2 cellular contexts compared by ENCODE assay signal in genomic region chr5:161847896-161848510, GRCh38.
TF ChIP-seq lines count a peak whose summit lies in the region.

GABRA1 (plus strand) TSS chr5:161848120; CDS start chr5:161850811, 2,691 bp downstream.

TF ChIP-seq in IMR-90, 13 proteins besides CTCF, POLR2A, EP300 and RAD21:
- TF ChIP-seq RFX5 (IDR thresholded peaks at IDR 0.05; ENCODE audit: low read depth, low read length), result no peak
- no peak for TF ChIP-seq CEBPB (IDR thresholded peaks at IDR 0.05; ENCODE audit: low read depth, low read length)
- no peak for TF ChIP-seq USF2 (IDR thresholded peaks at IDR 0.05; ENCODE audit: low read depth, low read length)
- no peak for TF ChIP-seq CHD1 (IDR thresholded peaks at IDR 0.05; ENCODE audit: low read depth, low read length)
- no peak for TF ChIP-seq NFE2L2 (IDR thresholded peaks at IDR 0.05; ENCODE audit: low read depth, low read length)
- no peak for TF ChIP-seq FOS (IDR thresholded peaks at IDR 0.05; ENCODE audit: low read depth, low read length)
- TF ChIP-seq MXI1 (IDR thresholded peaks at IDR 0.05; ENCODE audit: borderline replicate concordance, low read depth, low read length), result no peak
- TF ChIP-seq SMC3 (IDR thresholded peaks at IDR 0.05; ENCODE audit: low read depth, low read length), result no peak
- TF ChIP-seq MAFK (IDR thresholded peaks at IDR 0.05; ENCODE audit: low read depth, low read length), result no peak
- no peak for TF ChIP-seq RCOR1 (IDR thresholded peaks at IDR 0.05; ENCODE audit: insufficient replicate concordance, low read length)
- no peak for TF ChIP-seq BHLHE40 (IDR thresholded peaks at IDR 0.05; ENCODE audit: low read depth, low read length)

TF ChIP-seq in SK-N-SH, 30 proteins besides CTCF, POLR2A, EP300 and RAD21:
- TF ChIP-seq REST (IDR thresholded peaks at IDR 0.05; ENCODE audit: low read depth, low read length), result no peak
- no peak for TF ChIP-seq ELF1 (IDR thresholded peaks at IDR 0.05)
- no peak for TF ChIP-seq TAF1 (IDR thresholded peaks at IDR 0.05; ENCODE audit: borderline replicate concordance, low read depth, low read length)
- TF ChIP-seq TCF12 (IDR thresholded peaks at IDR 0.05), result no peak
- TF ChIP-seq RXRA (IDR thresholded peaks at IDR 0.05; ENCODE audit: borderline replicate concordance, low read depth), result no peak
- no peak for TF ChIP-seq MXI1 (IDR thresholded peaks at IDR 0.05; ENCODE audit: low read depth, low read length)
- TF ChIP-seq FOXM1 (IDR thresholded peaks at IDR 0.05; ENCODE audit: low read depth), result no peak
- TF ChIP-seq USF2 (IDR thresholded peaks at IDR 0.05; ENCODE audit: borderline replicate concordance, low read depth, low read length), result no peak
- TF ChIP-seq PBX3 (IDR thresholded peaks at IDR 0.05), result no peak
- no peak for TF ChIP-seq NRF1 (IDR thresholded peaks at IDR 0.05; ENCODE audit: low read depth, low read length)
- TF ChIP-seq EZH2phosphoT487 (IDR thresholded peaks at IDR 0.05; ENCODE audit: borderline replicate concordance, low read depth), result no peak
- no peak for TF ChIP-seq TEAD4 (IDR thresholded peaks at IDR 0.05; ENCODE audit: borderline replicate concordance, insufficient read depth)
- no peak for TF ChIP-seq NFIC (IDR thresholded peaks at IDR 0.05; ENCODE audit: borderline replicate concordance)
- no peak for TF ChIP-seq RCOR1 (IDR thresholded peaks at IDR 0.05; ENCODE audit: low read length)
TF ChIP-seq in SK-N-SH: peak in this region for 0.
